Comparison of ENCODE assay signal across 22 cellular contexts in genomic region chr1:183262628-183263220, GRCh38.
"Had no signal": no experiment of that assay in that cellular context is flagged by ENCODE, and none has a peak within 500 bp of the region (broad histone marks: within the 10 kb centered on the region; RNA-seq: fewer than 3 reads in every experiment).

No MANE protein-coding gene starts in this region.

- H3K9me3 ChIP-seq: esophagus muscularis mucosa, right atrium auricular region, spleen, transverse colon, uterus had no signal

- H3K4me2 ChIP-seq: neural progenitor cell had no signal

- H2AFZ ChIP-seq: neural progenitor cell had no signal

- DNase-seq: activated B cell treated with CpG ODN at 0.5 μM for 24 hours; activated CD4-positive, alpha-beta T cell treated with anti-CD3 and anti-CD28 coated beads, Interleukin-2, amount 50 U/mL, for 1 hour; activated CD8-positive, alpha-beta T cell treated with anti-CD3 and anti-CD28 coated beads for 36 hours; activated T-cell treated with anti-CD3 and anti-CD28 coated beads, Interleukin-2, amount 50 U/mL, for 48 hours; anterior cingulate cortex; foreskin keratinocyte; naive thymus-derived CD8-positive, alpha-beta T cell; occipital lobe; stimulated activated naive CD4-positive, alpha-beta T cell; T-helper 1 cell; transverse colon; uterus had no signal

- H3K4me1 ChIP-seq: neural progenitor cell, spleen, transverse colon, uterus had no signal

- H3K4me3 ChIP-seq: esophagus muscularis mucosa, neural progenitor cell, right atrium auricular region, spleen, transverse colon, uterus had no signal

- H3K27me3 ChIP-seq: esophagus muscularis mucosa, foreskin keratinocyte, neural progenitor cell, right atrium auricular region, transverse colon, uterus had no signal

- H3K4me1 Mint-ChIP-seq: activated B cell treated with CpG ODN at 0.5 μM for 24 hours; activated naive CD4-positive, alpha-beta T cell treated with anti-CD3 and anti-CD28 coated beads, Interleukin-2, amount 50 U/mL, for 24 hours; central memory CD8-positive, alpha-beta T cell; memory B cell; naive thymus-derived CD8-positive, alpha-beta T cell had no signal

- ATAC-seq: activated CD8-positive, alpha-beta T cell treated with anti-CD3 and anti-CD28 coated beads for 36 hours; foreskin keratinocyte; naive thymus-derived CD8-positive, alpha-beta T cell had no signal

- H3K9ac ChIP-seq: neural progenitor cell had no signal

- H3K9me3 Mint-ChIP-seq: activated B cell treated with CpG ODN at 0.5 μM for 24 hours; activated CD8-positive, alpha-beta T cell treated with anti-CD3 and anti-CD28 coated beads for 36 hours; activated naive CD4-positive, alpha-beta T cell treated with anti-CD3 and anti-CD28 coated beads, Interleukin-2, amount 50 U/mL, for 24 hours; activated T-helper 2 cell treated with anti-CD3 and anti-CD28 coated beads, Interferon-gamma antibody, Interleukin-2, Interleukin-4, amounts not matched to agents 10 μg/mL and 5 μg/mL and 100 μg/mL, durations not matched to agents 14 hours and 24 hours and 36 hours; central memory CD8-positive, alpha-beta T cell; dendritic cell treated with granulocyte-macrophage colony-stimulating factor and Interleukin-4, amounts not matched to agents 40 ng/mL and 50 ng/mL, for 4 days; memory B cell; naive thymus-derived CD8-positive, alpha-beta T cell; neural progenitor cell; T-helper 2 cell treated with Interferon-gamma antibody and Interleukin-4, amounts not matched to agents 5 μg/mL and 100 μg/mL, for 36 hours had no signal

- H3K4me3 Mint-ChIP-seq: activated B cell treated with CpG ODN at 0.5 μM for 24 hours; activated CD8-positive, alpha-beta T cell treated with anti-CD3 and anti-CD28 coated beads for 36 hours; activated naive CD4-positive, alpha-beta T cell treated with anti-CD3 and anti-CD28 coated beads, Interleukin-2, amount 50 U/mL, for 24 hours; central memory CD8-positive, alpha-beta T cell; dendritic cell treated with granulocyte-macrophage colony-stimulating factor and Interleukin-4, amounts not matched to agents 40 ng/mL and 50 ng/mL, for 4 days; memory B cell; naive thymus-derived CD8-positive, alpha-beta T cell; neural progenitor cell; T-helper 2 cell treated with Interferon-gamma antibody and Interleukin-4, amounts not matched to agents 5 μg/mL and 100 μg/mL, for 36 hours had no signal

- H3K27ac ChIP-seq: esophagus muscularis mucosa, foreskin keratinocyte, neural progenitor cell, right atrium auricular region, spleen, transverse colon, uterus had no signal

- H3K36me3 Mint-ChIP-seq: activated naive CD4-positive, alpha-beta T cell treated with anti-CD3 and anti-CD28 coated beads, Interleukin-2, amount 50 U/mL, for 24 hours; memory B cell; naive thymus-derived CD8-positive, alpha-beta T cell; neural progenitor cell had no signal

- H3K36me3 ChIP-seq: esophagus muscularis mucosa, neural progenitor cell, right atrium auricular region, spleen, transverse colon, uterus had no signal

- H3K27ac Mint-ChIP-seq: activated B cell treated with CpG ODN at 0.5 μM for 24 hours; activated CD8-positive, alpha-beta T cell treated with anti-CD3 and anti-CD28 coated beads for 36 hours; activated naive CD4-positive, alpha-beta T cell treated with anti-CD3 and anti-CD28 coated beads, Interleukin-2, amount 50 U/mL, for 24 hours; activated T-helper 2 cell treated with anti-CD3 and anti-CD28 coated beads, Interferon-gamma antibody, Interleukin-2, Interleukin-4, amounts not matched to agents 10 μg/mL and 5 μg/mL and 100 μg/mL, durations not matched to agents 14 hours and 24 hours and 36 hours; dendritic cell treated with granulocyte-macrophage colony-stimulating factor and Interleukin-4, amounts not matched to agents 40 ng/mL and 50 ng/mL, for 4 days; memory B cell; naive thymus-derived CD8-positive, alpha-beta T cell; neural progenitor cell; T-helper 2 cell treated with Interferon-gamma antibody and Interleukin-4, amounts not matched to agents 5 μg/mL and 100 μg/mL, for 36 hours had no signal
